Comparison of ENCODE assay signal across 8 cellular contexts in genomic region chr6:96521267-96521624, GRCh38. TPM values are rescaled to one million over a fixed set of nuclear protein-coding genes. Genes with fewer than 3 reads are reported as not detected.
DNase-seq lines count a peak whose midpoint lies in the region; ATAC-seq and TF ChIP-seq lines count a peak whose summit lies in the region.

No MANE protein-coding gene starts in this region.

- H3K9me3 ChIP-seq in T-helper 17 cell (ENCODE audit: control insufficient read depth, low read length, poor library complexity, severe bottlenecking) (no peaks in the 10 kb centered on the region), skeletal muscle satellite cell (replicated peaks; ENCODE audit: low read length) (no peaks in the 10 kb centered on the region)

- peak overlapping the region; percentile 98 for H3K4me3 Mint-ChIP-seq in T-helper 17 cell

- no peak for DNase-seq in GM06990 (ENCODE audit: extremely low read depth, insufficient read length)
- DNase-seq in HFF-Myc (ENCODE audit: extremely low read depth, low read depth), result no peak
- DNase-seq in T-helper 17 cell, result no peak
- no peak for DNase-seq in left cardiac atrium
- no peak for DNase-seq in NCI-H446 treated with DMSO at 0.1 percent for 48 hours (lab: John Stamatoyannopoulos, UW)
- no peak for DNase-seq in mucosa of gallbladder (ENCODE audit: low spot score)
- DNase-seq in amygdala (lab: John Stamatoyannopoulos, UW), result no peak

- H3K4me1 Mint-ChIP-seq in T-helper 17 cell, result peaks cover 28% of the 10 kb centered on the region

- intact Hi-C loops in left cardiac atrium (cut with DNase I), result loop anchor here in 1 of 2 donors (10.0 kb wide), 1 partner anchor 374 kb away; the partner anchor contains the start of gene NDUFAF4

- H3K4me3 ChIP-seq in GM06990 (replicated peaks; ENCODE audit: low read depth, low read length), result peak overlapping the region; percentile 86
- H3K4me3 ChIP-seq in HFF-Myc (replicated peaks; ENCODE audit: low read depth, low read length), result peak overlapping the region; percentile 79
- peak overlapping the region; percentile 77 for H3K4me3 ChIP-seq in skeletal muscle satellite cell (ENCODE audit: low read length)

- H3K36me3 ChIP-seq in GM06990 (ENCODE audit: control insufficient read depth, insufficient read depth, low read length) (no peaks in the 10 kb centered on the region), skeletal muscle satellite cell (ENCODE audit: insufficient read depth, low read length) (peaks cover 15% of the 10 kb centered on the region)

- H3K4me2 ChIP-seq in skeletal muscle satellite cell (ENCODE audit: low read length), result peak overlapping the region; percentile 71

- peaks cover 2% of the 10 kb centered on the region for H3K36me3 Mint-ChIP-seq in T-helper 17 cell (ENCODE audit: low read depth)

- no peaks in the 10 kb centered on the region for H3K27me3 Mint-ChIP-seq in T-helper 17 cell

- peak overlapping the region; percentile 100 for H3K27ac Mint-ChIP-seq in T-helper 17 cell

- H3K4me1 ChIP-seq in skeletal muscle satellite cell (ENCODE audit: control insufficient read depth, insufficient read depth, low read length), result peaks cover 19% of the 10 kb centered on the region

- peak overlapping the region; percentile 89 for H3K9ac ChIP-seq in skeletal muscle satellite cell (ENCODE audit: low read depth, low read length)

- no peaks in the 10 kb centered on the region for H3K27me3 ChIP-seq in GM06990 (replicated peaks; ENCODE audit: control insufficient read depth, insufficient read depth, low read length)
- no peaks in the 10 kb centered on the region for H3K27me3 ChIP-seq in skeletal muscle satellite cell (ENCODE audit: control insufficient read depth, insufficient read depth, low read length)

- no peak for TF ChIP-seq CTCF in GM06990 (IDR thresholded peaks at IDR 0.05; ENCODE audit: insufficient read depth, low read length, poor library complexity, severe bottlenecking)
- no peak for TF ChIP-seq CTCF in HFF-Myc (IDR thresholded peaks at IDR 0.05; ENCODE audit: low read depth, low read length, missing control alignments)

- no peak for ATAC-seq in T-helper 17 cell
- ATAC-seq in left cardiac atrium, result peak; percentile 41

RNA-seq across cellular contexts. Expression of gene UFL1, which starts 0.4 kb away (rescaled TPM):
- total RNA-seq in T-helper 17 cell (10 to 100 TPM; 16.4 to 17.8 TPM), left cardiac atrium (10 to 100 TPM; 22.2 to 23.7 TPM), mucosa of gallbladder (27.7 TPM)
- 24.9 and 30.9 TPM in 2 replicates for total RNA-seq in skeletal muscle satellite cell (2012; rRNA removed)

RNA-seq across cellular contexts. Expression of gene FHL5, which starts 41.7 kb away (rescaled TPM):
- total RNA-seq in T-helper 17 cell (not detected), left cardiac atrium (1 to 10 TPM; 9.5 to 9.6 TPM), mucosa of gallbladder (4.3 TPM)
- total RNA-seq in skeletal muscle satellite cell (2012; rRNA removed), result not detected in 2 replicates
